In the genomic region with DNA sequence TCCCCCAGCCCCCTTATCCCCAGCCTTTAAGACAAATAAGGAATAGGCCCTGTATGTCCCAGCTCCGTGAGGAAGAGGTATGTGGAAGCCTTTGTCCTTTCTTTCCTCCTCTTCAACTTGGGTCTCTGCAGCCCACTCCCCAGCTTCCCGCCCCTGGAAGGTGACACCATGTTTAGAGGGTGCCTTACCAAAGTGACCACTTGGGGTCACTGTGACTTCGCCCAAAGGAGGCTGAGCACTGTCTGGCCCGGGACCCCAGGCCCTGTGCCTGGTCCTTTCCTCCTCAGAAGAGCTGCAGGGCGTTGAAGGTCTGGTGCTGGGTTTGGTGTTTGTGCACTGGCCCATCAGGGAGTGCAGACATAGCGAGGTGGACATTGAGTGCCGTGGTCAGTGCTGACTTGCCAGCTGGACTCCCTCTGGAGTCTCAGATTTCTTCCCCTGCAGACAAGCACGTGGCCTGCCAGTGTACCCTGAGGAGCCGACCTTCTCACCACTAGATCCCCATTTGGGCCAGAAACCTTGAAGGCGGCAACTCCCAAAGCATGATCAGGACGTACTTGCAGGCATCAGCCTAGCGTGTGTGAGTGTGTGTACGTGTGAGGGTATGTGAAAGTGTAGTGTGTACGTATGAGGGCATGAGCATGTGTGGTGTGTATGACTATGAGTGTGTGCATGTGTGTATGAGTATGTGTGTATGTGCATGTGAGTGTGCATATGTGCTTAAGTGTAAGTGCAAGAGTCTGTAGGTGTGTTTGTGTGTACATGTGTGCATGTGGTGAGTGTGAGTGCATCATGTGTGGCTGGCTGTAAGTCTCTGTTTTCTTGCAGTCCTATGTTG, we compare ENCODE assay signal across 8 cellular contexts.
DNase-seq lines count a peak whose midpoint lies in the region; FAIRE-seq and TF ChIP-seq lines count a peak whose summit lies in the region.

No MANE protein-coding gene starts in this region.

- H3K4me1 Mint-ChIP-seq in activated naive CD4-positive, alpha-beta T cell treated with anti-CD3 and anti-CD28 coated beads, Interleukin-2, amount 10 ng/mL, durations not matched to agents 7 days and 5 days = no peaks in the 10 kb centered on the region

- no peaks in the 10 kb centered on the region for H3K9me3 Mint-ChIP-seq in activated naive CD4-positive, alpha-beta T cell treated with anti-CD3 and anti-CD28 coated beads, Interleukin-2, amount 10 ng/mL, durations not matched to agents 7 days and 5 days

- peaks cover 6% of the 10 kb centered on the region for H3K27me3 Mint-ChIP-seq in activated naive CD4-positive, alpha-beta T cell treated with anti-CD3 and anti-CD28 coated beads, Interleukin-2, amount 10 ng/mL, durations not matched to agents 7 days and 5 days

- TF ChIP-seq POLR2A in H54 (IDR thresholded peaks at IDR 0.05; ENCODE audit: low read depth, low read length) = no peak
- no peak for TF ChIP-seq POLR2A in erythroblast (IDR thresholded peaks at IDR 0.05; ENCODE audit: low read length)

- CTCF ChIA-PET in activated naive CD4-positive, alpha-beta T cell treated with anti-CD3 and anti-CD28 coated beads, Interleukin-2, amount 10 ng/mL, durations not matched to agents 7 days and 5 days (lab: Charles Lee) = interaction anchor here (0.8 to 1.7 kb wide), 10 partner anchors 8 to 414 kb away, joined by 3 to 6 read pairs (median 3); no protein-coding TSS in a partner anchor

- H3K4me3 Mint-ChIP-seq in activated naive CD4-positive, alpha-beta T cell treated with anti-CD3 and anti-CD28 coated beads, Interleukin-2, amount 10 ng/mL, durations not matched to agents 7 days and 5 days = no peak overlapping the region

- H3K9me3 ChIP-seq in neural cell (ENCODE audit: low read length) = no peaks in the 10 kb centered on the region

- no peak for TF ChIP-seq EP300 in neural cell (conservative IDR thresholded peaks at IDR 0.05; ENCODE audit: poor library complexity, severe bottlenecking)

- no peak overlapping the region for H3K9ac ChIP-seq in neural cell (ENCODE audit: low read length)

- H3K36me3 ChIP-seq in neural cell (ENCODE audit: insufficient read depth, low read length) = no peaks in the 10 kb centered on the region

- no peaks in the 10 kb centered on the region for H3K9me2 ChIP-seq in neural cell (ENCODE audit: insufficient read depth, low read length)

- peak; percentile 30 to 38 for DNase-seq in NCI-H524 (lab: John Stamatoyannopoulos, UW)
- no peak for DNase-seq in NCI-H524 treated with DMSO at 0.1 percent for 48 hours (lab: John Stamatoyannopoulos, UW)
- DNase-seq in H54 (ENCODE audit: insufficient read length, low spot score) = peak; percentile 16
- DNase-seq in RKO (ENCODE audit: low spot score) = peak; percentile 3
- peak; percentile 47 to 68 for DNase-seq in erythroblast (lab: John Stamatoyannopoulos, UW)
- DNase-seq in NCI-H1105 treated with DMSO at 0.1 percent for 48 hours (lab: John Stamatoyannopoulos, UW) = no peak
- DNase-seq in activated naive CD4-positive, alpha-beta T cell treated with anti-CD3 and anti-CD28 coated beads, Interleukin-2, amount 10 ng/mL, durations not matched to agents 7 days and 5 days = no peak

- no peak overlapping the region for H3K27ac ChIP-seq in neural cell (ENCODE audit: low read length)

- no peaks in the 10 kb centered on the region for H3K79me2 ChIP-seq in neural cell (replicated peaks; ENCODE audit: insufficient read depth, low read length)

- peak; percentile 73 for TF ChIP-seq CTCF in neural cell (IDR thresholded peaks at IDR 0.05; ENCODE audit: poor library complexity, severe bottlenecking)

- no peaks in the 10 kb centered on the region for H3F3A ChIP-seq in neural cell (ENCODE audit: insufficient read depth, low read length, poor library complexity, severe bottlenecking)

- H3K4me2 ChIP-seq in neural cell (ENCODE audit: low read length) = no peak overlapping the region

- H3K27ac Mint-ChIP-seq in activated naive CD4-positive, alpha-beta T cell treated with anti-CD3 and anti-CD28 coated beads, Interleukin-2, amount 10 ng/mL, durations not matched to agents 7 days and 5 days = no peak overlapping the region

- TF ChIP-seq RAD21 in neural cell (conservative IDR thresholded peaks at IDR 0.05) = peak; percentile 80

- H3K36me3 Mint-ChIP-seq in activated naive CD4-positive, alpha-beta T cell treated with anti-CD3 and anti-CD28 coated beads, Interleukin-2, amount 10 ng/mL, durations not matched to agents 7 days and 5 days = no peaks in the 10 kb centered on the region

- no peak for FAIRE-seq in H54 (lab: Jason Lieb, UNC)

- no peak overlapping the region for H3K4me3 ChIP-seq in neural cell (ENCODE audit: low read length)

- no peaks in the 10 kb centered on the region for H4K20me1 ChIP-seq in neural cell (ENCODE audit: insufficient read depth)

- H2AFZ ChIP-seq in neural cell (ENCODE audit: low read depth, low read length) = no peak overlapping the region

- H3K27me3 ChIP-seq in neural cell (ENCODE audit: insufficient read depth, low read depth, low read length) = no peaks in the 10 kb centered on the region

TF ChIP-seq in neural cell, 6 proteins besides CTCF, POLR2A, EP300 and RAD21:
- no peak for TF ChIP-seq TAF1 (IDR thresholded peaks at IDR 0.05; ENCODE audit: low read depth)
- peak; percentile 78 for TF ChIP-seq SMC3 (conservative IDR thresholded peaks at IDR 0.05; ENCODE audit: poor library complexity)

Comparison
In these comparisons a context has a peak if more than half of its experiments do, and no peak if none do; other contexts are left out.
1. DNase-seq: peak in NCI-H524 (2 of 2), H54 (single experiment), RKO (single experiment) and erythroblast (2 of 2); none in NCI-H524 treated with DMSO at 0.1 percent for 48 hours (single experiment), NCI-H1105 treated with DMSO at 0.1 percent for 48 hours (single experiment) and activated naive CD4-positive, alpha-beta T cell treated with anti-CD3 and anti-CD28 coated beads, Interleukin-2, amount 10 ng/mL, durations not matched to agents 7 days and 5 days (single experiment).